21 cellular contexts compared by ENCODE assay signal in the genomic region with DNA sequence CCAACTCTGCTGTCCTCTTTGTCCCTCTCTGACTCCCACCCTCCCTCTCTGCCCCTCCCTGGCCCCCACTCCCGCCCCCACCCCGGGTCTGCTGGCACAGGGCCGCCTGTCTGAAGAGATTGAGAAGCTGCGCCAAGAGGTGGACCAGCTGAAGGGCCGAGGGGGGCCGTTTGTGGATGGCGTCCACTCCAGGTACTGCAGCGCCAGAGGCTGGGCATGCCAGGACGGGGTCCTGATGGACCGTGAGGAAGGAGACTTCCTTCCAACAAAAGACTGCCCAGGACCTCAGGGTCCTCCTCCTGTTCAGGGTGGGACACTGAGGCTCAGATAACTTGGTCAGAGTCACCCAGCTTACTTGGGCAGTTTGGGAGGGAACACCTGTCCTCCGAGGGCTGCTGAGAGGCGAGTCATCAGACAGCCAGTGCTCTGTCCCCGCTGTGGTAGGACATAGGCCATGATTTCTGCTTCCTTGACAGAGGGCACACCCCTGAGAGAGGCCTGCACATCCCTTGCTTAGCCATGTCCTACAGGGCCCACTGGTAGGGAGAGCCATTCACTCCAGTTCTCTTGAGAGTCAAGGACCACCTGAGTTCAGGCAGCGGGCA. TPM values are rescaled to one million over a fixed set of nuclear protein-coding genes. Genes with fewer than 3 reads are reported as not detected.
"Had no signal": no experiment of that assay in that cellular context is flagged by ENCODE, and none has a peak within 500 bp of the region (broad histone marks: within the 10 kb centered on the region; RNA-seq: fewer than 3 reads in every experiment).

No MANE protein-coding gene starts in this region.

- H3K9me3 ChIP-seq: esophagus muscularis mucosa, gastrocnemius medialis, heart right ventricle, left lung, lower lobe of right lung, pancreas, prostate gland, right lobe of liver, spleen, suprapubic skin, thyroid gland had no signal

- H3K4me1 ChIP-seq: lower lobe of right lung, pancreas, prostate gland, right lobe of liver, suprapubic skin, thyroid gland had no signal

- H3K4me3 ChIP-seq: esophagus muscularis mucosa, gastrocnemius medialis, heart right ventricle, left lung, lower lobe of right lung, pancreas, prostate gland, right lobe of liver, spleen, suprapubic skin, thyroid gland had no signal

- ATAC-seq: effector memory CD8-positive, alpha-beta T cell; gastrocnemius medialis; naive thymus-derived CD8-positive, alpha-beta T cell; right lobe of liver had no signal

- DNase-seq: effector memory CD8-positive, alpha-beta T cell; gastrocnemius medialis; heart right ventricle; islet precursor cell; left lung; lower lobe of right lung; naive thymus-derived CD8-positive, alpha-beta T cell; pancreas; spleen; stimulated activated CD4-positive, alpha-beta T cell treated with anti-CD3 and anti-CD28 coated beads, Interleukin-15, amount 100 ng/mL, for 24 hours; stimulated activated CD4-positive, alpha-beta T cell treated with anti-CD3 and anti-CD28 coated beads, Interleukin-1b, Interleukin-23, amount 100 ng/mL, for 48 hours; stimulated activated CD4-positive, alpha-beta T cell treated with anti-CD3 and anti-CD28 coated beads, Interleukin-4, amount 100 ng/mL, for 24 hours; stimulated activated naive CD4-positive, alpha-beta T cell; thyroid gland had no signal

- H3K27ac ChIP-seq: epithelial cell of prostate, esophagus muscularis mucosa, gastrocnemius medialis, heart right ventricle, left lung, lower lobe of right lung, pancreas, prostate gland, right lobe of liver, spleen, suprapubic skin, thyroid gland had no signal

- H3K27me3 ChIP-seq: esophagus muscularis mucosa, gastrocnemius medialis, heart right ventricle, pancreas, right lobe of liver, suprapubic skin, thyroid gland had no signal

- H3K36me3 ChIP-seq: left lung, lower lobe of right lung, pancreas, prostate gland, right lobe of liver, spleen, suprapubic skin, thyroid gland had no signal

RNA-seq across cellular contexts. Expression of a gene that starts 36.1 kb away (rescaled TPM):
- total RNA-seq: esophagus muscularis mucosa; fibroblast of villous mesenchyme; heart right ventricle; left lung; lower lobe of right lung; naive thymus-derived CD8-positive, alpha-beta T cell; pancreas; renal cortical epithelial cell; right lobe of liver; spleen; suprapubic skin; thyroid gland had no signal
